In the genomic region with DNA sequence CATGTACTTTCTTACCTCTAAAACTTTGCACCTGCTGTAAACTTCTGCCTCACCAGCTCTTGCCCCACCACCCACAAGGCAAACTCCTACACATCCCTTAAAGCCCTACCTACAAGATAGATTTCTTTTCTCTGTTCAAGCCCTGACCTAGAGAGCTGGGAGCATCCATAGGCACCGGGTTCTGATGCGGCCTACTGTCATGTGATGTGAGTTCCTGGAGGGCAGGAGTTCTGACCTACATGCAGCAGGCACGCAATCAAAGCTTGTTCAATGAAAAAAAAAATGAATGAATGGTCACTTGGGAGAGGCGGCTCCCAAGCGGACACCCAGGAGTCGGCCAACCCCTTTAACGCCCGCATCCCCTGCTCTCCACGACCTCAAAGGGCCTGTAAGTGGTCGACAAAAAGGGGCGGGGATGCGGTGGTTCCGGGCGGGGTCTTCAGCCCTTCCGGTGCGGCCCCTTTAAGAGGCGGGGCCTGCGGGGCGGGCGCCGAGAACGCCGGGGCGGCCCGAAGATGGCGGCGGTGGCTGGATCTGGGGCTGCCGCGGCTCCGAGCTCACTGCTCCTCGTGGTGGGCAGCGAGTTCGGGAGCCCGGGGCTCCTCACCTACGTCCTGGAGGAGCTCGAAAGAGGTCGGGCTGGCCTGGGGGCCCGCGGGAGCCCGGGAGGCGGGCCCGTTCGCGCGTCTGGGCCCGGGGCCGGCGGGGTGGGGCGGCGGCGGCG, we compare ENCODE assay signal across 8 cellular contexts. TPM values are rescaled to one million over a fixed set of nuclear protein-coding genes. Genes with fewer than 3 reads are reported as not detected.
A peak's percentile ranks its signal among the peaks of the same experiment; 100 is the strongest.
DNase-seq lines count a peak whose midpoint lies in the region; ATAC-seq and TF ChIP-seq lines count a peak whose summit lies in the region.

A gene with protein sequence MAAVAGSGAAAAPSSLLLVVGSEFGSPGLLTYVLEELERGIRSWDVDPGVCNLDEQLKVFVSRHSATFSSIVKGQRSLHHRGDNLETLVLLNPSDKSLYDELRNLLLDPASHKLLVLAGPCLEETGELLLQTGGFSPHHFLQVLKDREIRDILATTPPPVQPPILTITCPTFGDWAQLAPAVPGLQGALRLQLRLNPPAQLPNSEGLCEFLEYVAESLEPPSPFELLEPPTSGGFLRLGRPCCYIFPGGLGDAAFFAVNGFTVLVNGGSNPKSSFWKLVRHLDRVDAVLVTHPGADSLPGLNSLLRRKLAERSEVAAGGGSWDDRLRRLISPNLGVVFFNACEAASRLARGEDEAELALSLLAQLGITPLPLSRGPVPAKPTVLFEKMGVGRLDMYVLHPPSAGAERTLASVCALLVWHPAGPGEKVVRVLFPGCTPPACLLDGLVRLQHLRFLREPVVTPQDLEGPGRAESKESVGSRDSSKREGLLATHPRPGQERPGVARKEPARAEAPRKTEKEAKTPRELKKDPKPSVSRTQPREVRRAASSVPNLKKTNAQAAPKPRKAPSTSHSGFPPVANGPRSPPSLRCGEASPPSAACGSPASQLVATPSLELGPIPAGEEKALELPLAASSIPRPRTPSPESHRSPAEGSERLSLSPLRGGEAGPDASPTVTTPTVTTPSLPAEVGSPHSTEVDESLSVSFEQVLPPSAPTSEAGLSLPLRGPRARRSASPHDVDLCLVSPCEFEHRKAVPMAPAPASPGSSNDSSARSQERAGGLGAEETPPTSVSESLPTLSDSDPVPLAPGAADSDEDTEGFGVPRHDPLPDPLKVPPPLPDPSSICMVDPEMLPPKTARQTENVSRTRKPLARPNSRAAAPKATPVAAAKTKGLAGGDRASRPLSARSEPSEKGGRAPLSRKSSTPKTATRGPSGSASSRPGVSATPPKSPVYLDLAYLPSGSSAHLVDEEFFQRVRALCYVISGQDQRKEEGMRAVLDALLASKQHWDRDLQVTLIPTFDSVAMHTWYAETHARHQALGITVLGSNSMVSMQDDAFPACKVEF (plus strand): TSS at position 493 of the 724 bp plus-strand sequence. CDS start 23 bp downstream, at position 516.

- H3K9ac ChIP-seq in NT2/D1 (ENCODE audit: insufficient read length, low read depth) (peak within 1 kb of the TSS; percentile 87), mucosa of rectum (ENCODE audit: low read depth in 1 of 2, low read length in 2 of 2) (peak within 1 kb of the TSS; percentile 54 to 69)

- peak; percentile 62 for ATAC-seq in HG03139 (IDR thresholded peaks at IDR 0.05; ENCODE audit: unreplicated experiment)

- H3K9me3 ChIP-seq in NT2/D1 (ENCODE audit: insufficient read depth, low read length) (no peaks in the 10 kb centered on the region), mucosa of rectum (ENCODE audit: control insufficient read depth in 2 of 2, low read length in 2 of 2) (no peaks in the 10 kb centered on the region)

- H3K4me3 ChIP-seq in NT2/D1 (ENCODE audit: insufficient read length, low read depth) = peak within 1 kb of the TSS; percentile 76
- peak within 1 kb of the TSS; percentile 95 for H3K4me3 ChIP-seq in epithelial cell of proximal tubule (ENCODE audit: low read depth, low read length)
- peak within 1 kb of the TSS; percentile 62 to 76 for H3K4me3 ChIP-seq in mucosa of rectum (ENCODE audit: low read length in 2 of 2)

- H3K27ac ChIP-seq in mucosa of rectum (ENCODE audit: low read depth in 2 of 2, low read length in 2 of 2) = peak within 1 kb of the TSS; percentile 23 to 27

- TF ChIP-seq CTCF in epithelial cell of proximal tubule (conservative IDR thresholded peaks at IDR 0.05; ENCODE audit: low read depth, low read length) = no peak

- H3K4me1 ChIP-seq in NT2/D1 (ENCODE audit: insufficient read depth, insufficient read length) (peaks cover 12% of the 10 kb centered on the region), mucosa of rectum (ENCODE audit: control insufficient read depth in 2 of 2, insufficient read depth in 2 of 2, low read length in 2 of 2) (peaks cover 24 to 28% of the 10 kb centered on the region in 2 donors)

- DNase-seq in NCI-H510A treated with DMSO at 0.1 percent for 48 hours (lab: John Stamatoyannopoulos, UW) (peak; percentile 44), NCI-H510A (lab: John Stamatoyannopoulos, UW) (no peak), NT2/D1 (ENCODE audit: low read depth, low spot score) (peak; percentile 71), activated T-cell treated with anti-CD3 and anti-CD28 coated beads for 24 hours (ENCODE audit: low read depth) (peak; percentile 59), epithelial cell of proximal tubule (ENCODE audit: low read depth) (no peak)
- DNase-seq in stimulated activated CD8-positive, alpha-beta memory T cell treated with anti-CD3 and anti-CD28 coated beads, Interleukin-7, amount 100 ng/mL, for 1 hour (ENCODE audit: low read depth in 2 of 2) = peak; percentile 32 to 35

- H3K27me3 ChIP-seq in NT2/D1 (ENCODE audit: insufficient read depth, insufficient read length) = no peaks in the 10 kb centered on the region
- H3K27me3 ChIP-seq in mucosa of rectum (ENCODE audit: control insufficient read depth in 2 of 2, insufficient read depth in 2 of 2, low read length in 2 of 2) = no peaks in the 10 kb centered on the region

- peaks cover 31% of the 10 kb centered on the region for H3K36me3 ChIP-seq in NT2/D1 (ENCODE audit: insufficient read depth, insufficient read length, low read length)
- H3K36me3 ChIP-seq in mucosa of rectum (ENCODE audit: control insufficient read depth in 2 of 2, insufficient read depth in 2 of 2, low read length in 2 of 2) = peaks cover 5 to 6% of the 10 kb centered on the region in 2 donors

RNA-seq across cellular contexts. Expression of the gene that starts here (rescaled TPM):
- 48.8 and 50.6 TPM in 2 replicates for total RNA-seq in epithelial cell of proximal tubule

Comparison
In these comparisons a context has a peak if more than half of its experiments do, and no peak if none do; other contexts are left out.
1. DNase-seq: peak in NCI-H510A treated with DMSO at 0.1 percent for 48 hours (single experiment), NT2/D1 (single experiment), activated T-cell treated with anti-CD3 and anti-CD28 coated beads for 24 hours (single experiment) and stimulated activated CD8-positive, alpha-beta memory T cell treated with anti-CD3 and anti-CD28 coated beads, Interleukin-7, amount 100 ng/mL, for 1 hour (2 of 2); none in NCI-H510A (single experiment) and epithelial cell of proximal tubule (single experiment).
2. Peak in every context shown above with its lines, with median percentiles within 50 percentile points of each other: H3K4me3 ChIP-seq.